In the genomic region with DNA sequence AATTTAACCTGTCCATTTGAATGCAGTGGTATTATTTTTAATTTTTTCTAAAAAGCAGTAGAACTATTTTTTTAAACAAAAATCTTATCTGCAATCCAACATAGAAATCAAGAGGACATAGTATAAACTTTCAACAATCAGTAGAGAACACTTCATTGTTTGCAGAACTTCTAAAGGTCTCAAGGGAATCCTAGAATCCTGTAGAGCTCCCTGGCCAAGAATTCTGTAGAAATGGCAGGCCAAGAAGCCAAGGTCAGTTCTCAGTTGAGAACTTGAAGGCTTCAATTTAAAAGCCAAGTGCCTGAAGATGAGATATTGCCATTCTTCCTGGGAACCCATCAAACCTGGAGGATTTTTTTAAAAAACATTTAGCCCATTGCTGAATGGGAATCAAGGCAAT, we compare ENCODE assay signal across 24 cellular contexts.
DNase-seq lines count a peak whose midpoint lies in the region; ATAC-seq and TF ChIP-seq lines count a peak whose summit lies in the region.
"Had no signal": no experiment of that assay in that cellular context is flagged by ENCODE, and none has a peak within 500 bp of the region (broad histone marks: within the 10 kb centered on the region; RNA-seq: fewer than 3 reads in every experiment).

No MANE protein-coding gene starts in this region.

- H3K27ac ChIP-seq in left ventricle myocardium inferior (replicated peaks): peak overlapping the region; percentile 45
- H3K27ac ChIP-seq in testis: no peak overlapping the region
- H3K27ac ChIP-seq: A549; BLaER1 treated with 17β-estradiol and CSF1 and Interleukin-3, amounts not matched to agents 10 nM and 100 nM; GM23248 had no signal

- H3K27me3 ChIP-seq in left ventricle myocardium inferior (ENCODE audit: low read depth) (no peaks in the 10 kb centered on the region), testis (no peaks in the 10 kb centered on the region)
- H3K27me3 ChIP-seq: BE2C; BLaER1 treated with 17β-estradiol and CSF1 and Interleukin-3, amounts not matched to agents 10 nM and 100 nM had no signal

- TF ChIP-seq POLR2A in testis (IDR thresholded peaks at IDR 0.05): no peak

- no peak overlapping the region for H3K4me3 ChIP-seq in left ventricle myocardium inferior
- no peak overlapping the region for H3K4me3 ChIP-seq in fibroblast of pulmonary artery (replicated peaks; ENCODE audit: low read depth, low read length)
- no peak overlapping the region for H3K4me3 ChIP-seq in testis
- H3K4me3 ChIP-seq: A549; BLaER1 treated with 17β-estradiol and CSF1 and Interleukin-3, amounts not matched to agents 10 nM and 100 nM; GM12878; GM23248 had no signal

- H3K9me3 ChIP-seq in left ventricle myocardium inferior (replicated peaks) (peaks cover 6% of the 10 kb centered on the region), testis (no peaks in the 10 kb centered on the region)
- H3K9me3 ChIP-seq: A549, BE2C had no signal

- TF ChIP-seq CTCF in left ventricle myocardium inferior (IDR thresholded peaks at IDR 0.05; ENCODE audit: borderline replicate concordance): no peak
- no peak for TF ChIP-seq CTCF in fibroblast of pulmonary artery (IDR thresholded peaks at IDR 0.05; ENCODE audit: low read length, missing control alignments)
- no peak for TF ChIP-seq CTCF in testis (IDR thresholded peaks at IDR 0.05)

- no peaks in the 10 kb centered on the region for H3K36me3 ChIP-seq in left ventricle myocardium inferior
- no peaks in the 10 kb centered on the region for H3K36me3 ChIP-seq in testis (ENCODE audit: low read depth, missing control alignments)
- H3K36me3 ChIP-seq: BE2C; BLaER1 treated with 17β-estradiol and CSF1 and Interleukin-3, amounts not matched to agents 10 nM and 100 nM had no signal

- intact Hi-C loops in left ventricle myocardium inferior (cut with micrococcal nuclease) (no loop called here), Right ventricle myocardium superior (cut with DNase I) (no loop called here), testis (cut with DNase I; ENCODE audit: low total_unique reads) (no loop called here)

- ATAC-seq in Right ventricle myocardium superior (ENCODE audit: poor library complexity) (no peak), SK-N-SH treated with all-trans-retinoic acid at 6 μM for 48 hours (no peak), GM21526 (IDR thresholded peaks at IDR 0.05; ENCODE audit: low FRiP score, unreplicated experiment) (no peak)
- ATAC-seq: A549, GM12878 had no signal

- H3K4me1 ChIP-seq in left ventricle myocardium inferior (peaks cover 18% of the 10 kb centered on the region), testis (no peaks in the 10 kb centered on the region)
- H3K4me1 ChIP-seq: A549, BE2C had no signal

- no peak for DNase-seq in left ventricle myocardium inferior
- no peak for DNase-seq in Right ventricle myocardium superior
- peak; percentile 71 for DNase-seq in fibroblast of gingiva (ENCODE audit: low read depth)
- peak; percentile 27 for DNase-seq in fibroblast of pulmonary artery (ENCODE audit: low read depth)
- peak; percentile 35 for DNase-seq in testis
- DNase-seq in NCI-H82 (lab: John Stamatoyannopoulos, UW): no peak
- DNase-seq: 8988T; ACHN; AML-193; BE2C; CD4-positive, alpha-beta T cell; CD8-positive, alpha-beta memory T cell; DMS 273 treated with DMSO at 0.1 percent for 48 hours; DMS79; EL; GDM1; GM23248; H7; HCEC 1CT had no signal

TF ChIP-seq in SK-N-SH treated with all-trans-retinoic acid at 6 μM for 48 hours, 23 proteins besides CTCF, POLR2A, EP300 and RAD21:
- no peak for TF ChIP-seq SNAI2 (CRISPR knock-in tag; IDR thresholded peaks at IDR 0.05)
- TF ChIP-seq ZNF565 (CRISPR knock-in tag; conservative IDR thresholded peaks at IDR 0.05; ENCODE audit: low read depth): no peak
- no peak for TF ChIP-seq ISL1 (CRISPR knock-in tag; IDR thresholded peaks at IDR 0.05)
- no peak for TF ChIP-seq CSRNP3 (CRISPR knock-in tag; IDR thresholded peaks at IDR 0.05)
- TF ChIP-seq PPARA (CRISPR knock-in tag; IDR thresholded peaks at IDR 0.05; ENCODE audit: borderline replicate concordance): no peak
- no peak for TF ChIP-seq ZFP30 (CRISPR knock-in tag; IDR thresholded peaks at IDR 0.05)
- TF ChIP-seq RARB (CRISPR knock-in tag; IDR thresholded peaks at IDR 0.05): no peak
- no peak for TF ChIP-seq BACH2 (CRISPR knock-in tag; IDR thresholded peaks at IDR 0.05; ENCODE audit: borderline replicate concordance)
- no peak for TF ChIP-seq ZNF8 (CRISPR knock-in tag; IDR thresholded peaks at IDR 0.05)
- no peak for TF ChIP-seq TCF4 (CRISPR knock-in tag; IDR thresholded peaks at IDR 0.05; ENCODE audit: borderline replicate concordance)
- TF ChIP-seq ARNTL (CRISPR knock-in tag; IDR thresholded peaks at IDR 0.05; ENCODE audit: borderline replicate concordance, low read depth): no peak
- no peak for TF ChIP-seq PATZ1 (CRISPR knock-in tag; IDR thresholded peaks at IDR 0.05; ENCODE audit: borderline replicate concordance)
- no peak for TF ChIP-seq TSHZ2 (CRISPR knock-in tag; IDR thresholded peaks at IDR 0.05)
- no peak for TF ChIP-seq ESRRG (CRISPR knock-in tag; IDR thresholded peaks at IDR 0.05)
- TF ChIP-seq ZFP3 (CRISPR knock-in tag; IDR thresholded peaks at IDR 0.05): no peak

Comparison
In these comparisons a context has a peak if more than half of its experiments do, and no peak if none do; other contexts are left out.
1. DNase-seq: peak in fibroblast of gingiva (single experiment), fibroblast of pulmonary artery (single experiment) and testis (single experiment); none in left ventricle myocardium inferior (single experiment), Right ventricle myocardium superior (single experiment) and NCI-H82 (single experiment).